Comparison of ENCODE assay signal across 2 cellular contexts in the genomic region with DNA sequence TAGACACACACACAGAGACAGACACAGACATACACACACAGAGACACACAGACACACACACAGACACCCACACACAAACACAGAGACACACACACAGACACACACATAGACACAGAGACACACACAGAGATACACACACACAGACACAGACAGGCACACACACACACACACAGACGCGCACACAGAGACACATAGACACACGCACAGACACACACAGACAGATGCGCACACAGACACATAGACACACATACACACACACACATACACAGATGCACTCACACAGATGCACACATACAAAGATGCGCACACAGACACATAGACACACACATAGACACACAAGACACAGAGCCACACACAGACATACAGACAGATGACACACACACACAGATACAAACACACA.
A peak's percentile ranks its signal among the peaks of the same experiment; 100 is the strongest.
TF ChIP-seq lines count a peak whose summit lies in the region.

No MANE protein-coding gene starts in this region.

TF ChIP-seq in HepG2, 621 proteins besides CTCF, POLR2A, EP300 and RAD21:
- TF ChIP-seq ZNF432 (CRISPR knock-in tag; IDR thresholded peaks at IDR 0.05; ENCODE audit: borderline replicate concordance) (no peak), JDP2 (CRISPR knock-in tag; IDR thresholded peaks at IDR 0.05; ENCODE audit: borderline replicate concordance) (no peak), MIER2 (CRISPR knock-in tag; IDR thresholded peaks at IDR 0.05) (no peak), IRF9 (CRISPR knock-in tag; IDR thresholded peaks at IDR 0.05; ENCODE audit: borderline replicate concordance) (no peak), MIER3 (CRISPR knock-in tag; IDR thresholded peaks at IDR 0.05; ENCODE audit: borderline replicate concordance) (no peak)
- TF ChIP-seq, protein P1, sequence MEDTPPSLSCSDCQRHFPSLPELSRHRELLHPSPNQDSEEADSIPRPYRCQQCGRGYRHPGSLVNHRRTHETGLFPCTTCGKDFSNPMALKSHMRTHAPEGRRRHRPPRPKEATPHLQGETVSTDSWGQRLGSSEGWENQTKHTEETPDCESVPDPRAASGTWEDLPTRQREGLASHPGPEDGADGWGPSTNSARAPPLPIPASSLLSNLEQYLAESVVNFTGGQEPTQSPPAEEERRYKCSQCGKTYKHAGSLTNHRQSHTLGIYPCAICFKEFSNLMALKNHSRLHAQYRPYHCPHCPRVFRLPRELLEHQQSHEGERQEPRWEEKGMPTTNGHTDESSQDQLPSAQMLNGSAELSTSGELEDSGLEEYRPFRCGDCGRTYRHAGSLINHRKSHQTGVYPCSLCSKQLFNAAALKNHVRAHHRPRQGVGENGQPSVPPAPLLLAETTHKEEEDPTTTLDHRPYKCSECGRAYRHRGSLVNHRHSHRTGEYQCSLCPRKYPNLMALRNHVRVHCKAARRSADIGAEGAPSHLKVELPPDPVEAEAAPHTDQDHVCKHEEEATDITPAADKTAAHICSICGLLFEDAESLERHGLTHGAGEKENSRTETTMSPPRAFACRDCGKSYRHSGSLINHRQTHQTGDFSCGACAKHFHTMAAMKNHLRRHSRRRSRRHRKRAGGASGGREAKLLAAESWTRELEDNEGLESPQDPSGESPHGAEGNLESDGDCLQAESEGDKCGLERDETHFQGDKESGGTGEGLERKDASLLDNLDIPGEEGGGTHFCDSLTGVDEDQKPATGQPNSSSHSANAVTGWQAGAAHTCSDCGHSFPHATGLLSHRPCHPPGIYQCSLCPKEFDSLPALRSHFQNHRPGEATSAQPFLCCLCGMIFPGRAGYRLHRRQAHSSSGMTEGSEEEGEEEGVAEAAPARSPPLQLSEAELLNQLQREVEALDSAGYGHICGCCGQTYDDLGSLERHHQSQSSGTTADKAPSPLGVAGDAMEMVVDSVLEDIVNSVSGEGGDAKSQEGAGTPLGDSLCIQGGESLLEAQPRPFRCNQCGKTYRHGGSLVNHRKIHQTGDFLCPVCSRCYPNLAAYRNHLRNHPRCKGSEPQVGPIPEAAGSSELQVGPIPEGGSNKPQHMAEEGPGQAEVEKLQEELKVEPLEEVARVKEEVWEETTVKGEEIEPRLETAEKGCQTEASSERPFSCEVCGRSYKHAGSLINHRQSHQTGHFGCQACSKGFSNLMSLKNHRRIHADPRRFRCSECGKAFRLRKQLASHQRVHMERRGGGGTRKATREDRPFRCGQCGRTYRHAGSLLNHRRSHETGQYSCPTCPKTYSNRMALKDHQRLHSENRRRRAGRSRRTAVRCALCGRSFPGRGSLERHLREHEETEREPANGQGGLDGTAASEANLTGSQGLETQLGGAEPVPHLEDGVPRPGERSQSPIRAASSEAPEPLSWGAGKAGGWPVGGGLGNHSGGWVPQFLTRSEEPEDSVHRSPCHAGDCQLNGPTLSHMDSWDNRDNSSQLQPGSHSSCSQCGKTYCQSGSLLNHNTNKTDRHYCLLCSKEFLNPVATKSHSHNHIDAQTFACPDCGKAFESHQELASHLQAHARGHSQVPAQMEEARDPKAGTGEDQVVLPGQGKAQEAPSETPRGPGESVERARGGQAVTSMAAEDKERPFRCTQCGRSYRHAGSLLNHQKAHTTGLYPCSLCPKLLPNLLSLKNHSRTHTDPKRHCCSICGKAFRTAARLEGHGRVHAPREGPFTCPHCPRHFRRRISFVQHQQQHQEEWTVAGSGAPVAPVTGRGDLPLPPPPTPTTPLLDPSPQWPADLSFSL (CRISPR knock-in tag; IDR thresholded peaks at IDR 0.05), result peak; percentile 55; the same call in 1 of the 2 replicates

TF ChIP-seq in GM12878, 131 proteins besides CTCF, POLR2A, EP300 and RAD21:
- TF ChIP-seq ZNF207 (IDR thresholded peaks at IDR 0.05; ENCODE audit: borderline replicate concordance) (no peak), PAX8 (IDR thresholded peaks at IDR 0.05) (no peak), HDGF (IDR thresholded peaks at IDR 0.05) (peak; percentile 62; the same call in 1 of the 2 replicates), SKIL (IDR thresholded peaks at IDR 0.05; ENCODE audit: low read depth, poor library complexity, severe bottlenecking) (no peak)
- TF ChIP-seq, protein P2, sequence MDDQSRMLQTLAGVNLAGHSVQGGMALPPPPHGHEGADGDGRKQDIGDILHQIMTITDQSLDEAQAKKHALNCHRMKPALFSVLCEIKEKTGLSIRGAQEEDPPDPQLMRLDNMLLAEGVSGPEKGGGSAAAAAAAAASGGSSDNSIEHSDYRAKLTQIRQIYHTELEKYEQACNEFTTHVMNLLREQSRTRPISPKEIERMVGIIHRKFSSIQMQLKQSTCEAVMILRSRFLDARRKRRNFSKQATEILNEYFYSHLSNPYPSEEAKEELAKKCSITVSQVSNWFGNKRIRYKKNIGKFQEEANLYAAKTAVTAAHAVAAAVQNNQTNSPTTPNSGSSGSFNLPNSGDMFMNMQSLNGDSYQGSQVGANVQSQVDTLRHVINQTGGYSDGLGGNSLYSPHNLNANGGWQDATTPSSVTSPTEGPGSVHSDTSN (IDR thresholded peaks at IDR 0.05; ENCODE audit: insufficient replicate concordance, low read depth, low read length), result peak; percentile 45
- TF ChIP-seq, protein P3, sequence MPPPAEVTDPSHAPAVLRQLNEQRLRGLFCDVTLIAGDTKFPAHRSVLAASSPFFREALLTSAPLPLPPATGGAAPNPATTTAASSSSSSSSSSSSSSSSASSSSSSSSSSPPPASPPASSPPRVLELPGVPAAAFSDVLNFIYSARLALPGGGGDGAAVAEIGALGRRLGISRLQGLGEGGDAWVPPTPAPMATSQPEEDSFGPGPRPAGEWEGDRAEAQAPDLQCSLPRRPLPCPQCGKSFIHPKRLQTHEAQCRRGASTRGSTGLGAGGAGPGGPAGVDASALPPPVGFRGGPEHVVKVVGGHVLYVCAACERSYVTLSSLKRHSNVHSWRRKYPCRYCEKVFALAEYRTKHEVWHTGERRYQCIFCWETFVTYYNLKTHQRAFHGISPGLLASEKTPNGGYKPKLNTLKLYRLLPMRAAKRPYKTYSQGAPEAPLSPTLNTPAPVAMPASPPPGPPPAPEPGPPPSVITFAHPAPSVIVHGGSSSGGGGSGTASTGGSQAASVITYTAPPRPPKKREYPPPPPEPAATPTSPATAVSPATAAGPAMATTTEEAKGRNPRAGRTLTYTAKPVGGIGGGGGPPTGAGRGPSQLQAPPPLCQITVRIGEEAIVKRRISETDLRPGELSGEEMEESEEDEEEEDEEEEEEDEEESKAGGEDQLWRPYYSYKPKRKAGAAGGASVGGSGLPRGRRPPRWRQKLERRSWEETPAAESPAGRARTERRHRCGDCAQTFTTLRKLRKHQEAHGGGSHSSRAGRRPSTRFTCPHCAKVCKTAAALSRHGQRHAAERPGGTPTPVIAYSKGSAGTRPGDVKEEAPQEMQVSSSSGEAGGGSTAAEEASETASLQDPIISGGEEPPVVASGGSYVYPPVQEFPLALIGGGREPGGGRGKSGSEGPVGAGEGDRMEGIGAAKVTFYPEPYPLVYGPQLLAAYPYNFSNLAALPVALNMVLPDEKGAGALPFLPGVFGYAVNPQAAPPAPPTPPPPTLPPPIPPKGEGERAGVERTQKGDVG (CRISPR knock-in tag; IDR thresholded peaks at IDR 0.05), result no peak
- TF ChIP-seq, protein P4, sequence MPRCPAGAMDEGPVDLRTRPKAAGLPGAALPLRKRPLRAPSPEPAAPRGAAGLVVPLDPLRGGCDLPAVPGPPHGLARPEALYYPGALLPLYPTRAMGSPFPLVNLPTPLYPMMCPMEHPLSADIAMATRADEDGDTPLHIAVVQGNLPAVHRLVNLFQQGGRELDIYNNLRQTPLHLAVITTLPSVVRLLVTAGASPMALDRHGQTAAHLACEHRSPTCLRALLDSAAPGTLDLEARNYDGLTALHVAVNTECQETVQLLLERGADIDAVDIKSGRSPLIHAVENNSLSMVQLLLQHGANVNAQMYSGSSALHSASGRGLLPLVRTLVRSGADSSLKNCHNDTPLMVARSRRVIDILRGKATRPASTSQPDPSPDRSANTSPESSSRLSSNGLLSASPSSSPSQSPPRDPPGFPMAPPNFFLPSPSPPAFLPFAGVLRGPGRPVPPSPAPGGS (IDR thresholded peaks at IDR 0.05; ENCODE audit: borderline replicate concordance, insufficient read depth, low read depth, low read length, poor library complexity, severe bottlenecking), result peak; percentile 73
